1 cellular context compared by ENCODE assay signal in genomic region chr2:10515887-10516286, GRCh38.
TF ChIP-seq lines count a peak whose summit lies in the region.

No MANE protein-coding gene starts in this region.

TF ChIP-seq in K562, 482 proteins besides CTCF, POLR2A, EP300 and RAD21:
- TF ChIP-seq, protein P1, sequence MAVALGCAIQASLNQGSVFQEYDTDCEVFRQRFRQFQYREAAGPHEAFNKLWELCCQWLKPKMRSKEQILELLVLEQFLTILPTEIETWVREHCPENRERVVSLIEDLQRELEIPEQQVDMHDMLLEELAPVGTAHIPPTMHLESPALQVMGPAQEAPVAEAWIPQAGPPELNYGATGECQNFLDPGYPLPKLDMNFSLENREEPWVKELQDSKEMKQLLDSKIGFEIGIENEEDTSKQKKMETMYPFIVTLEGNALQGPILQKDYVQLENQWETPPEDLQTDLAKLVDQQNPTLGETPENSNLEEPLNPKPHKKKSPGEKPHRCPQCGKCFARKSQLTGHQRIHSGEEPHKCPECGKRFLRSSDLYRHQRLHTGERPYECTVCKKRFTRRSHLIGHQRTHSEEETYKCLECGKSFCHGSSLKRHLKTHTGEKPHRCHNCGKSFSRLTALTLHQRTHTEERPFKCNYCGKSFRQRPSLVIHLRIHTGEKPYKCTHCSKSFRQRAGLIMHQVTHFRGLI (CRISPR knock-in tag; IDR thresholded peaks at IDR 0.05) = no peak
- TF ChIP-seq, protein P2, sequence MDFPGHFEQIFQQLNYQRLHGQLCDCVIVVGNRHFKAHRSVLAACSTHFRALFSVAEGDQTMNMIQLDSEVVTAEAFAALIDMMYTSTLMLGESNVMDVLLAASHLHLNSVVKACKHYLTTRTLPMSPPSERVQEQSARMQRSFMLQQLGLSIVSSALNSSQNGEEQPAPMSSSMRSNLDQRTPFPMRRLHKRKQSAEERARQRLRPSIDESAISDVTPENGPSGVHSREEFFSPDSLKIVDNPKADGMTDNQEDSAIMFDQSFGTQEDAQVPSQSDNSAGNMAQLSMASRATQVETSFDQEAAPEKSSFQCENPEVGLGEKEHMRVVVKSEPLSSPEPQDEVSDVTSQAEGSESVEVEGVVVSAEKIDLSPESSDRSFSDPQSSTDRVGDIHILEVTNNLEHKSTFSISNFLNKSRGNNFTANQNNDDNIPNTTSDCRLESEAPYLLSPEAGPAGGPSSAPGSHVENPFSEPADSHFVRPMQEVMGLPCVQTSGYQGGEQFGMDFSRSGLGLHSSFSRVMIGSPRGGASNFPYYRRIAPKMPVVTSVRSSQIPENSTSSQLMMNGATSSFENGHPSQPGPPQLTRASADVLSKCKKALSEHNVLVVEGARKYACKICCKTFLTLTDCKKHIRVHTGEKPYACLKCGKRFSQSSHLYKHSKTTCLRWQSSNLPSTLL (IDR thresholded peaks at IDR 0.05) = no peak
- TF ChIP-seq PKNOX1 (IDR thresholded peaks at IDR 0.05) = no peak
- TF ChIP-seq SMARCA5 (IDR thresholded peaks at IDR 0.05) = peak; percentile 79
- no peak for TF ChIP-seq HNRNPH1 (optimal IDR thresholded peaks at IDR 0.05; ENCODE audit: low read depth, low read length)
- TF ChIP-seq RBM25 (IDR thresholded peaks at IDR 0.05; ENCODE audit: low read depth, low read length, severe bottlenecking) = peak; percentile 72
- TF ChIP-seq PRDM10 (IDR thresholded peaks at IDR 0.05; ENCODE audit: partially characterized antibody) = no peak
- peak in 1 of 2 experiments; percentile 36; a peak in 1 of 4 replicates for TF ChIP-seq RCOR1 (IDR thresholded peaks at IDR 0.05; ENCODE audit: borderline replicate concordance in 1 of 2, low read depth in 2 of 2, low read length in 2 of 2)
- TF ChIP-seq HDAC2 (IDR thresholded peaks at IDR 0.05) = peak; percentile 46; the same call in 1 of the 2 replicates
- TF ChIP-seq PTTG1 (tag; IDR thresholded peaks at IDR 0.05; ENCODE audit: low read depth) = no peak
- no peak for TF ChIP-seq TCF7L2 (IDR thresholded peaks at IDR 0.05; ENCODE audit: low read depth, low read length)
- TF ChIP-seq KDM1A (IDR thresholded peaks at IDR 0.05) = peak; percentile 12 to 48; a peak in 2 of 4 replicates
- no peak for TF ChIP-seq ATF6 (CRISPR knock-in tag; IDR thresholded peaks at IDR 0.05)
- TF ChIP-seq CBX3 (IDR thresholded peaks at IDR 0.05; ENCODE audit: borderline replicate concordance in 1 of 2, low read length in 2 of 2) = peak in 1 of 2 experiments; percentile 94; a peak in 2 of 3 replicates
- no peak for TF ChIP-seq E2F6 (IDR thresholded peaks at IDR 0.05; ENCODE audit: borderline replicate concordance in 1 of 2, extremely low read depth in 1 of 2, insufficient read depth in 1 of 2, insufficient read length in 1 of 2, low read depth in 1 of 2, low read length in 1 of 2, poor library complexity in 1 of 2, severe bottlenecking in 1 of 2)
- peak; percentile 94 for TF ChIP-seq TRIM28 (IDR thresholded peaks at IDR 0.05)
- no peak for TF ChIP-seq NCOA2 (IDR thresholded peaks at IDR 0.05; ENCODE audit: partially characterized antibody in 2 of 2)
- no peak for TF ChIP-seq ZFP36 (IDR thresholded peaks at IDR 0.05; ENCODE audit: low read depth, low read length, partially characterized antibody)
- TF ChIP-seq TAL1 (IDR thresholded peaks at IDR 0.05) = no peak
- TF ChIP-seq MEF2D (tag; conservative IDR thresholded peaks at IDR 0.05; ENCODE audit: low read depth) = no peak
- no peak for TF ChIP-seq SREBF2 (CRISPR knock-in tag; IDR thresholded peaks at IDR 0.05)
- TF ChIP-seq MBD2 (IDR thresholded peaks at IDR 0.05; ENCODE audit: borderline replicate concordance, low read depth) = no peak
- TF ChIP-seq HLTF (IDR thresholded peaks at IDR 0.05) = 0 out of 2 replicates have a peak, but pooled peaks have one; percentile 35
- TF ChIP-seq, protein P3, sequence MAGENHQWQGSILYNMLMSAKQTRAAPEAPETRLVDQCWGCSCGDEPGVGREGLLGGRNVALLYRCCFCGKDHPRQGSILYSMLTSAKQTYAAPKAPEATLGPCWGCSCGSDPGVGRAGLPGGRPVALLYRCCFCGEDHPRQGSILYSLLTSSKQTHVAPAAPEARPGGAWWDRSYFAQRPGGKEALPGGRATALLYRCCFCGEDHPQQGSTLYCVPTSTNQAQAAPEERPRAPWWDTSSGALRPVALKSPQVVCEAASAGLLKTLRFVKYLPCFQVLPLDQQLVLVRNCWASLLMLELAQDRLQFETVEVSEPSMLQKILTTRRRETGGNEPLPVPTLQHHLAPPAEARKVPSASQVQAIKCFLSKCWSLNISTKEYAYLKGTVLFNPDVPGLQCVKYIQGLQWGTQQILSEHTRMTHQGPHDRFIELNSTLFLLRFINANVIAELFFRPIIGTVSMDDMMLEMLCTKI (IDR thresholded peaks at IDR 0.05; ENCODE audit: partially characterized antibody) = no peak
- TF ChIP-seq ILK (tag; IDR thresholded peaks at IDR 0.05; ENCODE audit: borderline replicate concordance, low read depth) = no peak
- TF ChIP-seq KAT2B (IDR thresholded peaks at IDR 0.05; ENCODE audit: low read depth, low read length) = no peak
- peak; percentile 73 for TF ChIP-seq ADNP (tag; IDR thresholded peaks at IDR 0.05)
- TF ChIP-seq ZFP30 (CRISPR knock-in tag; IDR thresholded peaks at IDR 0.05; ENCODE audit: borderline replicate concordance) = peak; percentile 85; the same call in 1 of the 2 replicates
- no peak for TF ChIP-seq FOXM1 (IDR thresholded peaks at IDR 0.05; ENCODE audit: low read depth)
- TF ChIP-seq FOXM1 (CRISPR knock-in tag; IDR thresholded peaks at IDR 0.05; ENCODE audit: low read depth) = no peak
- TF ChIP-seq REST (CRISPR knock-in tag; IDR thresholded peaks at IDR 0.05; ENCODE audit: low read depth) = no peak
- no peak for TF ChIP-seq POLR3A (IDR thresholded peaks at IDR 0.05; ENCODE audit: borderline replicate concordance, extremely low read depth, insufficient read depth, insufficient read length)
- TF ChIP-seq, protein P4, sequence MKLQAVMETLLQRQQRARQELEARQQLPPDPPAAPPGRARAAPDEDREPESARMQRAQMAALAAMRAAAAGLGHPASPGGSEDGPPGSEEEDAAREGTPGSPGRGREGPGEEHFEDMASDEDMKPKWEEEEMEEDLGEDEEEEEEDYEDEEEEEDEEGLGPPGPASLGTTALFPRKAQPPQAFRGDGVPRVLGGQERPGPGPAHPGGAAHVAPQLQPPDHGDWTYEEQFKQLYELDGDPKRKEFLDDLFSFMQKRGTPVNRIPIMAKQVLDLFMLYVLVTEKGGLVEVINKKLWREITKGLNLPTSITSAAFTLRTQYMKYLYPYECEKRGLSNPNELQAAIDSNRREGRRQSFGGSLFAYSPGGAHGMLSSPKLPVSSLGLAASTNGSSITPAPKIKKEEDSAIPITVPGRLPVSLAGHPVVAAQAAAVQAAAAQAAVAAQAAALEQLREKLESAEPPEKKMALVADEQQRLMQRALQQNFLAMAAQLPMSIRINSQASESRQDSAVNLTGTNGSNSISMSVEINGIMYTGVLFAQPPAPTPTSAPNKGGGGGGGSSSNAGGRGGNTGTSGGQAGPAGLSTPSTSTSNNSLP (IDR thresholded peaks at IDR 0.05; ENCODE audit: borderline replicate concordance, low read depth, low read length) = no peak
- no peak for TF ChIP-seq ZNF24 (IDR thresholded peaks at IDR 0.05)
- TF ChIP-seq, protein P5, sequence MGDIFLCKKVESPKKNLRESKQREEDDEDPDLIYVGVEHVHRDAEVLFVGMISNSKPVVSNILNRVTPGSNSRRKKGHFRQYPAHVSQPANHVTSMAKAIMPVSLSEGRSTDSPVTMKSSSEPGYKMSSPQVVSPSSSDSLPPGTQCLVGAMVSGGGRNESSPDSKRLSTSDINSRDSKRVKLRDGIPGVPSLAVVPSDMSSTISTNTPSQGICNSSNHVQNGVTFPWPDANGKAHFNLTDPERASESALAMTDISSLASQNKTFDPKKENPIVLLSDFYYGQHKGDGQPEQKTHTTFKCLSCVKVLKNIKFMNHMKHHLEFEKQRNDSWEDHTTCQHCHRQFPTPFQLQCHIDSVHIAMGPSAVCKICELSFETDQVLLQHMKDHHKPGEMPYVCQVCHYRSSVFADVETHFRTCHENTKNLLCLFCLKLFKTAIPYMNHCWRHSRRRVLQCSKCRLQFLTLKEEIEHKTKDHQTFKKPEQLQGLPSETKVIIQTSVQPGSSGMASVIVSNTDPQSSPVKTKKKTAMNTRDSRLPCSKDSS (IDR thresholded peaks at IDR 0.05; ENCODE audit: low read depth, partially characterized antibody) = peak; percentile 93
